In genomic region chr22:33487041-33487716, GRCh38 we compare ENCODE assay signal across 6 cellular contexts.
"Had no signal": no experiment of that assay in that cellular context is flagged by ENCODE, and none has a peak within 500 bp of the region (broad histone marks: within the 10 kb centered on the region; RNA-seq: fewer than 3 reads in every experiment).

No MANE protein-coding gene starts in this region.

- DNase-seq: H9, HCEC 1CT, IMR-90, KG1 had no signal

- ATAC-seq: GM23338, K562 had no signal

- H3K4me3 ChIP-seq: GM23338, K562 had no signal
